ENCODE assay signal across 13 cellular contexts in the genomic region with DNA sequence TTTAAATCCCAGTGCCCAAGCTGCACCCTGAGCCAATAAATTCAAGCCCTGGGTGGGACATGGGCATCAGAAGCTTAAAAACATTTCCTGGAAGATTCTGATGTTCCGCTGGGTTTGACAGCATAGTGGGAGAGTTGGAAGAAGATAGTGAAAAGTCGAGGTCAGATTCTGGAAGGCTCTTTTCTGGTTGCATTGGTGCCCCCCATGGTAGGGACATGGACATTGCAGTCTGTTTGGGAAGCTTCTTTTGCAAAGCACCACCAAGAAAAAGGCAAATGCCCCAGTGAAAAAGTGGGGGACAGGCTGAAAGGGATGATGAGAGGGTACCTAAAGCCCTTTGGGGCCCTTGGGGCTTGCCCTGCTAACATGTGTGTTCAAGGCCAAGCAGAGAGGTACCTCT. TPM values are rescaled to one million over a fixed set of nuclear protein-coding genes. Genes with fewer than 3 reads are reported as not detected.
DNase-seq lines count a peak whose midpoint lies in the region; ATAC-seq, FAIRE-seq and TF ChIP-seq lines count a peak whose summit lies in the region.
"Had no signal": no experiment of that assay in that cellular context is flagged by ENCODE, and none has a peak within 500 bp of the region (broad histone marks: within the 10 kb centered on the region; RNA-seq: fewer than 3 reads in every experiment).

No MANE protein-coding gene starts in this region.

- H3K9me3 ChIP-seq in AG04450 (ENCODE audit: control insufficient read depth, insufficient read depth, low read length) (no peaks in the 10 kb centered on the region), HEK293 (ENCODE audit: control insufficient read depth, insufficient read depth, low read depth, low read length) (no peaks in the 10 kb centered on the region), HepG2 (ENCODE audit: low read length) (no peaks in the 10 kb centered on the region)
- H3K9me3 ChIP-seq: breast epithelium had no signal

- no peaks in the 10 kb centered on the region for H4K20me1 ChIP-seq in HepG2 (ENCODE audit: insufficient read depth, low read length)

- H3K27ac ChIP-seq in AG04450 (ENCODE audit: low read depth, low read length) (no peak overlapping the region), HEK293 (ENCODE audit: extremely low read depth, low read depth, low read length) (no peak overlapping the region), HepG2 (ENCODE audit: extremely low read length, insufficient read depth, low read length) (peak overlapping the region; percentile 87)
- H3K27ac ChIP-seq: breast epithelium had no signal

- no peaks in the 10 kb centered on the region for H3K36me3 ChIP-seq in HEK293 (ENCODE audit: control insufficient read depth in 2 of 2, insufficient read depth in 1 of 2, low read length in 2 of 2)
- H3K36me3 ChIP-seq in bronchial epithelial cell (ENCODE audit: control insufficient read depth, insufficient read depth, low read length), result no peaks in the 10 kb centered on the region
- peaks cover 9 to 30% of the 10 kb centered on the region in 2 experiments for H3K36me3 ChIP-seq in HepG2 (replicated peaks in 1 of 2; ENCODE audit: control insufficient read depth in 1 of 2, insufficient read depth in 2 of 2, low read length in 2 of 2)
- H3K36me3 ChIP-seq: breast epithelium had no signal

- 64% methylated on average over 2 of the region's 2 CpGs for WGBS in HepG2 (ENCODE audit: low lambda C conversion rate)

- POLR2A ChIA-PET in AG04450 (lab: Yijun Ruan, JAX) (no interaction called here), HEK293 (lab: Yijun Ruan, JAX) (no interaction called here), HepG2 (lab: Yijun Ruan, JAX) (interaction anchor here (0.6 to 2.6 kb wide), 8 partner anchors 9 to 95 kb away, joined by 3 to 17 read pairs (median 4); a partner anchor contains a TSS)

- DNase-seq in AG04450 (ENCODE audit: low read depth, low spot score) (no peak), bronchial epithelial cell (ENCODE audit: low read depth) (no peak), HepG2 (ENCODE audit: low spot score) (peak; percentile 56), NCI-H1105 treated with DMSO at 0.1 percent for 48 hours (lab: John Stamatoyannopoulos, UW) (no peak), C1 segment of cervical spinal cord (lab: John Stamatoyannopoulos, UW) (no peak), NCI-H128 (lab: John Stamatoyannopoulos, UW; ENCODE audit: unreplicated experiment) (no peak), NCI-H748 (lab: John Stamatoyannopoulos, UW; ENCODE audit: unreplicated experiment) (no peak)
- DNase-seq: activated T-cell treated with anti-CD3 and anti-CD28 coated beads, Interleukin-2, amount 50 U/mL, for 4 hours; NCI-H2081 had no signal

- H3K4me2 ChIP-seq in HepG2 (ENCODE audit: low read depth, low read length), result peak overlapping the region; percentile 80

- H3K4me1 ChIP-seq in HEK293 (ENCODE audit: control insufficient read depth, insufficient read depth, low read length), result peaks cover 10% of the 10 kb centered on the region
- H3K4me1 ChIP-seq in HepG2 (ENCODE audit: insufficient read depth, low read length), result peaks cover 44% of the 10 kb centered on the region
- H3K4me1 ChIP-seq: breast epithelium had no signal

- TF ChIP-seq CTCF in AG04450 (IDR thresholded peaks at IDR 0.05; ENCODE audit: low read depth, low read length), result peak; percentile 24; the same call in 1 of the 2 replicates
- 0 out of 2 replicates have a peak, but pooled peaks have one; percentile 19 for TF ChIP-seq CTCF in HEK293 (tag by site-specific recombination; IDR thresholded peaks at IDR 0.05)
- peak; percentile 6 for TF ChIP-seq CTCF in bronchial epithelial cell (IDR thresholded peaks at IDR 0.05; ENCODE audit: insufficient read depth, low read length, severe bottlenecking)
- peak; percentile 58 for TF ChIP-seq CTCF in HepG2 (CRISPR knock-in tag; IDR thresholded peaks at IDR 0.05)

- intact Hi-C loops in HepG2 (cut with micrococcal nuclease; ENCODE audit: unreplicated experiment), result loop anchor here (2.0 kb wide), 1 partner anchor 19 kb away; no protein-coding TSS in a partner anchor

- FAIRE-seq in bronchial epithelial cell (lab: Jason Lieb, UNC) (no peak), HepG2 (lab: Jason Lieb, UNC) (no peak)
- FAIRE-seq: GM12891 had no signal

- no peak overlapping the region for H2AFZ ChIP-seq in HepG2 (ENCODE audit: low read length)

- peaks cover 83% of the 10 kb centered on the region for H3K79me2 ChIP-seq in HepG2 (ENCODE audit: insufficient read depth, low read length)

- H3K4me3 ChIP-seq in AG04450 (ENCODE audit: low read depth, low read length) (no peak overlapping the region), HEK293 (ENCODE audit: low read depth, low read length) (no peak overlapping the region), bronchial epithelial cell (ENCODE audit: low read depth, low read length) (no peak overlapping the region), HepG2 (replicated peaks in 1 of 3; ENCODE audit: insufficient read depth in 1 of 3, low read depth in 2 of 3, low read length in 3 of 3) (peak overlapping the region in 1 of 3 experiments; percentile 58; a peak in 2 of 6 replicates)
- H3K4me3 ChIP-seq: breast epithelium, skin epidermis had no signal

- TF ChIP-seq EP300 in HepG2 (IDR thresholded peaks at IDR 0.05; ENCODE audit: low read depth in 2 of 2, low read length in 2 of 2) (no peak), HepG2 (CRISPR knock-in tag; IDR thresholded peaks at IDR 0.05; ENCODE audit: borderline replicate concordance) (no peak)

- in situ Hi-C loops in HepG2 (cut with HindIII; ENCODE audit: extremely low pct_ligation_motif_present, low pct_unique_long_range_greater_than_20kb), result no loop called here

- TF ChIP-seq RAD21 in HepG2 (CRISPR knock-in tag; IDR thresholded peaks at IDR 0.05), result peak; percentile 36; the same call in 1 of the 2 replicates

- H3K27me3 ChIP-seq in AG04450 (ENCODE audit: control insufficient read depth, insufficient read depth, low read length) (peaks cover 18% of the 10 kb centered on the region), bronchial epithelial cell (ENCODE audit: control insufficient read depth, insufficient read depth, low read length) (peaks cover 5% of the 10 kb centered on the region), HepG2 (ENCODE audit: control insufficient read depth in 1 of 2, insufficient read depth in 2 of 2, low read length in 2 of 2) (no peaks in the 10 kb centered on the region)
- H3K27me3 ChIP-seq: breast epithelium had no signal

- no TSS peak for BruUV-seq in HepG2 (replicated peaks; lab: Mats Ljungman, UMichigan)

- CTCF ChIA-PET in AG04450 (lab: Charles Lee), result no interaction called here
- CTCF ChIA-PET in HEK293 (lab: Yijun Ruan, JAX), result interaction anchor here (0.6 to 1.6 kb wide), 7 partner anchors 9 to 114 kb away, joined by 3 to 6 read pairs (median 3); no protein-coding TSS in a partner anchor
- CTCF ChIA-PET in HepG2 (lab: Yijun Ruan, JAX; ENCODE audit: low intra/inter-chr PET ratio, low total read pairs), result no interaction called here

- H3K9ac ChIP-seq in HepG2 (ENCODE audit: insufficient read depth, low read depth, low read length), result peak overlapping the region; percentile 66

- TF ChIP-seq POLR2A in HepG2 (IDR thresholded peaks at IDR 0.05; ENCODE audit: insufficient read depth in 1 of 2, low read depth in 2 of 2, low read length in 2 of 2), result no peak

- ATAC-seq in HepG2, result peak; percentile 58
- ATAC-seq: activated T-cell treated with anti-CD3 and anti-CD28 coated beads, Interleukin-2, amount 50 U/mL, for 4 hours had no signal

RNA-seq across cellular contexts. Expression of a gene that starts 21.0 kb away (rescaled TPM):
- polyA plus RNA-seq in AG04450 (2011; rRNA removed) (0.84 and 0.91 TPM in 2 replicates), HepG2 (2011; rRNA removed) (44.7 and 45.5 TPM in 2 replicates)
- 0.92 and 1.2 TPM in 2 replicates for polyA minus RNA-seq in AG04450 (2011; rRNA and poly(A)+ RNA removed)
- total RNA-seq in bronchial epithelial cell (3.9 and 5.8 TPM in 2 replicates), HepG2 (2016; rRNA removed; fragmentation: Illumina TruSeq; extraction: Trizol) (22.5 and 37.3 TPM in 2 replicates)
- 9.7 and 10.2 TPM in 2 replicates for total RNA-seq in HepG2 (2016; cell fraction: cytosol; rRNA removed; fragmentation: Illumina TruSeq; extraction: Trizol; ENCODE audit: low read depth)
- total RNA-seq in HepG2 (2016; cell fraction: insoluble cytoplasmic fraction; rRNA removed; fragmentation: Illumina TruSeq; extraction: Trizol), result 20.5 and 38.2 TPM in 2 replicates
- 9.9 and 11.4 TPM in 2 replicates for total RNA-seq in HepG2 (2016; cell fraction: membrane; rRNA removed; fragmentation: Illumina TruSeq; extraction: Trizol)
- total RNA-seq in HepG2 (2016; cell fraction: nucleus; rRNA removed; fragmentation: Illumina TruSeq; extraction: Trizol), result 62.8 and 64.0 TPM in 2 replicates
- 32.3 and 35.9 TPM in 2 replicates for polyA plus RNA-seq in HepG2 (2011; cell fraction: cytosol; rRNA removed)
- polyA plus RNA-seq in HepG2 (2011; cell fraction: nucleus; rRNA removed), result 74.2 and 85.4 TPM in 2 replicates
- 17.2 and 32.7 TPM in 2 replicates for polyA plus RNA-seq in HepG2 (2012)
- 1.2 and 1.5 TPM in 2 replicates for polyA plus RNA-seq in HepG2 (2016; cell fraction: cytosol; fragmentation: Illumina TruSeq; extraction: Trizol; ENCODE audit: low read depth)
- 16.7 and 17.4 TPM in 2 replicates for polyA plus RNA-seq in HepG2 (2016; cell fraction: insoluble cytoplasmic fraction; fragmentation: Illumina TruSeq; extraction: Trizol; ENCODE audit: low read depth)
- 3.4 TPM in 2 replicates for polyA plus RNA-seq in HepG2 (2016; cell fraction: membrane; fragmentation: Illumina TruSeq; extraction: Trizol; ENCODE audit: low read depth)
- 67.5 and 78.5 TPM in 2 replicates for polyA plus RNA-seq in HepG2 (2016; cell fraction: nucleus; fragmentation: Illumina TruSeq; extraction: Trizol; ENCODE audit: insufficient read depth, low read depth)
- 46.5 TPM in 1 of 2 replicates, not detected in the other for polyA minus RNA-seq in HepG2 (2011; rRNA and poly(A)+ RNA removed; ENCODE audit: low replicate concordance)
- polyA minus RNA-seq in HepG2 (2011; cell fraction: cytosol; rRNA and poly(A)+ RNA removed), result 24.0 and 26.2 TPM in 2 replicates
- 55.6 and 65.1 TPM in 2 replicates for polyA minus RNA-seq in HepG2 (2011; cell fraction: nucleus; rRNA and poly(A)+ RNA removed)

RNA-seq across cellular contexts. Expression of a gene that starts 35.4 kb away (rescaled TPM):
- polyA plus RNA-seq in AG04450 (2011; rRNA removed) (21.4 and 27.4 TPM in 2 replicates), HepG2 (2011; rRNA removed) (42.9 and 50.0 TPM in 2 replicates)
- polyA minus RNA-seq in AG04450 (2011; rRNA and poly(A)+ RNA removed), result 45.0 and 46.5 TPM in 2 replicates
- total RNA-seq in bronchial epithelial cell (39.8 and 60.6 TPM in 2 replicates), HepG2 (2016; rRNA removed; fragmentation: Illumina TruSeq; extraction: Trizol) (89.7 and 109 TPM in 2 replicates)
- 23.1 and 23.4 TPM in 2 replicates for total RNA-seq in HepG2 (2016; cell fraction: cytosol; rRNA removed; fragmentation: Illumina TruSeq; extraction: Trizol; ENCODE audit: low read depth)
- 86.7 and 103 TPM in 2 replicates for total RNA-seq in HepG2 (2016; cell fraction: insoluble cytoplasmic fraction; rRNA removed; fragmentation: Illumina TruSeq; extraction: Trizol)
- 38.6 and 43.3 TPM in 2 replicates for total RNA-seq in HepG2 (2016; cell fraction: membrane; rRNA removed; fragmentation: Illumina TruSeq; extraction: Trizol)
- total RNA-seq in HepG2 (2016; cell fraction: nucleus; rRNA removed; fragmentation: Illumina TruSeq; extraction: Trizol), result 120 and 143 TPM in 2 replicates
- 36.9 and 41.2 TPM in 2 replicates for polyA plus RNA-seq in HepG2 (2011; cell fraction: cytosol; rRNA removed)
- 48.7 and 54.2 TPM in 2 replicates for polyA plus RNA-seq in HepG2 (2011; cell fraction: nucleus; rRNA removed)
- polyA plus RNA-seq in HepG2 (2012), result 35.3 and 41.2 TPM in 2 replicates
- 7.8 and 8.5 TPM in 2 replicates for polyA plus RNA-seq in HepG2 (2016; cell fraction: cytosol; fragmentation: Illumina TruSeq; extraction: Trizol; ENCODE audit: low read depth)
- polyA plus RNA-seq in HepG2 (2016; cell fraction: insoluble cytoplasmic fraction; fragmentation: Illumina TruSeq; extraction: Trizol; ENCODE audit: low read depth), result 40.8 and 44.3 TPM in 2 replicates
- 10.7 and 11.8 TPM in 2 replicates for polyA plus RNA-seq in HepG2 (2016; cell fraction: membrane; fragmentation: Illumina TruSeq; extraction: Trizol; ENCODE audit: low read depth)
- 53.7 and 58.1 TPM in 2 replicates for polyA plus RNA-seq in HepG2 (2016; cell fraction: nucleus; fragmentation: Illumina TruSeq; extraction: Trizol; ENCODE audit: insufficient read depth, low read depth)
- polyA minus RNA-seq in HepG2 (2011; rRNA and poly(A)+ RNA removed; ENCODE audit: low replicate concordance), result 94.0 and 137 TPM in 2 replicates
- 65.4 and 74.5 TPM in 2 replicates for polyA minus RNA-seq in HepG2 (2011; cell fraction: cytosol; rRNA and poly(A)+ RNA removed)
- 223 and 242 TPM in 2 replicates for polyA minus RNA-seq in HepG2 (2011; cell fraction: nucleus; rRNA and poly(A)+ RNA removed)

Comparison
In these comparisons a context has a peak if more than half of its experiments do, and no peak if none do; other contexts are left out.
1. CTCF ChIP-seq: peak in every context shown above with its lines; median percentile 58 in HepG2; 24 in AG04450; 19 in HEK293; 6 in bronchial epithelial cell.